ENCODE assay signal across 20 cellular contexts in the genomic region with DNA sequence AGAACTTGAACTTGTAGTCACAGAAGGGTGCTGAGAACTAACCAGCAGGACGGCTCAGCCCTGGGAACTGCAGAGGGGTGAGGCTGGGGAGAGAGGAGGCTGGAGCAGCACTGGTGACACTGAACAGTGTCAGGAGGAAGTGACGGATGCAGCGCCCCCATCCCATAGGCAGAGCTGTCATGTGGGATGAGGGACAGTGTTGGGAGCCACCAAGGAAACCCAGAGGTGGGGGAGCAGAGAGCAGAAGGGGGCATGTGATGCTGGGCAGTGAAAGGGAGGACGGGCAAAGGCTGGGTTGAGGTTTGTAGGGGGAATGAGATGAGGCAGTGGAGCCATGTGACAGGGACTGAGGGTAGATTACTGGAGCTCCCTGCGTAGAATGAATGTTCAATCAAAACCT. TPM values are rescaled to one million over a fixed set of nuclear protein-coding genes. Genes with fewer than 3 reads are reported as not detected.
A peak's percentile ranks its signal among the peaks of the same experiment; 100 is the strongest.
DNase-seq lines count a peak whose midpoint lies in the region; ATAC-seq, FAIRE-seq and TF ChIP-seq lines count a peak whose summit lies in the region.
"Had no signal": no experiment of that assay in that cellular context is flagged by ENCODE, and none has a peak within 500 bp of the region (broad histone marks: within the 10 kb centered on the region; RNA-seq: fewer than 3 reads in every experiment).

No MANE protein-coding gene starts in this region.

- H3K9ac ChIP-seq in SK-N-SH: no peak overlapping the region

- H3K36me3 Mint-ChIP-seq in activated CD8-positive, alpha-beta T cell treated with anti-CD3 and anti-CD28 coated beads for 36 hours (ENCODE audit: low read depth): no peaks in the 10 kb centered on the region
- no peaks in the 10 kb centered on the region for H3K36me3 Mint-ChIP-seq in activated CD8-positive, alpha-beta T cell treated with anti-CD3 and anti-CD28 coated beads, Interleukin-2, amount 10 ng/mL, durations not matched to agents 7 days and 5 days (ENCODE audit: low read depth)
- H3K36me3 Mint-ChIP-seq in stimulated activated memory B cell treated with anti-CD40 and anti-IgM and Interleukin-4, amounts not matched to agents 10 μg/mL and 1 μg/mL and 100 μg/mL, for 72 hours: peaks cover 71% of the 10 kb centered on the region
- H3K36me3 Mint-ChIP-seq in activated CD4-positive, alpha-beta T cell treated with anti-CD3 and anti-CD28 coated beads, Interleukin-2, amount 10 ng/mL, durations not matched to agents 7 days and 5 days (ENCODE audit: low read depth): no peaks in the 10 kb centered on the region

- peaks cover 56% of the 10 kb centered on the region for H3K4me1 Mint-ChIP-seq in activated CD8-positive, alpha-beta T cell treated with anti-CD3 and anti-CD28 coated beads for 36 hours (ENCODE audit: low read depth)
- peaks cover 54% of the 10 kb centered on the region for H3K4me1 Mint-ChIP-seq in activated CD8-positive, alpha-beta T cell treated with anti-CD3 and anti-CD28 coated beads, Interleukin-2, amount 10 ng/mL, durations not matched to agents 7 days and 5 days (ENCODE audit: low read depth)
- H3K4me1 Mint-ChIP-seq in stimulated activated memory B cell treated with anti-CD40 and anti-IgM and Interleukin-4, amounts not matched to agents 10 μg/mL and 1 μg/mL and 100 μg/mL, for 72 hours: peaks cover 65% of the 10 kb centered on the region
- H3K4me1 Mint-ChIP-seq in activated CD4-positive, alpha-beta T cell treated with anti-CD3 and anti-CD28 coated beads, Interleukin-2, amount 10 ng/mL, durations not matched to agents 7 days and 5 days: peaks cover 46% of the 10 kb centered on the region

- H3K4me2 ChIP-seq in SK-N-SH: no peak overlapping the region

- DNase-seq in activated CD8-positive, alpha-beta T cell treated with anti-CD3 and anti-CD28 coated beads for 36 hours: no peak
- no peak for DNase-seq in activated CD8-positive, alpha-beta T cell treated with anti-CD3 and anti-CD28 coated beads, Interleukin-2, amount 10 ng/mL, durations not matched to agents 7 days and 5 days
- no peak for DNase-seq in GM19239 (ENCODE audit: insufficient read length, low spot score)
- peak; percentile 86 for DNase-seq in esophagus muscularis mucosa (ENCODE audit: extremely low spot score)
- DNase-seq in SK-N-SH: no peak
- DNase-seq in activated CD4-positive, alpha-beta T cell treated with anti-CD3 and anti-CD28 coated beads, Interleukin-2, amount 10 ng/mL, durations not matched to agents 7 days and 5 days: no peak
- DNase-seq: activated CD4-positive, alpha-beta T cell treated with anti-CD3 and anti-CD28 coated beads, Interleukin-2, amount 50 U/mL, for 1 hour; amygdala; EL; gastrocnemius medialis; left lung; NCI-H187 treated with DMSO at 0.1 percent for 48 hours; NCI-H446 treated with DMSO at 0.1 percent for 48 hours; psoas muscle; Right ventricle myocardium superior had no signal

- no peak for ATAC-seq in activated CD8-positive, alpha-beta T cell treated with anti-CD3 and anti-CD28 coated beads for 36 hours
- ATAC-seq in activated CD8-positive, alpha-beta T cell treated with anti-CD3 and anti-CD28 coated beads, Interleukin-2, amount 10 ng/mL, durations not matched to agents 7 days and 5 days: no peak
- ATAC-seq in stimulated activated memory B cell treated with anti-CD40 and anti-IgM and Interleukin-4, amounts not matched to agents 10 μg/mL and 1 μg/mL and 100 μg/mL, for 72 hours: no peak
- ATAC-seq in HG03442 (IDR thresholded peaks at IDR 0.05; ENCODE audit: unreplicated experiment): no peak
- ATAC-seq: gastrocnemius medialis, left lung, psoas muscle had no signal

- H3K27me3 Mint-ChIP-seq in activated CD8-positive, alpha-beta T cell treated with anti-CD3 and anti-CD28 coated beads for 36 hours: no peaks in the 10 kb centered on the region
- H3K27me3 Mint-ChIP-seq in activated CD8-positive, alpha-beta T cell treated with anti-CD3 and anti-CD28 coated beads, Interleukin-2, amount 10 ng/mL, durations not matched to agents 7 days and 5 days (ENCODE audit: low read depth): peaks cover 2% of the 10 kb centered on the region
- H3K27me3 Mint-ChIP-seq in stimulated activated memory B cell treated with anti-CD40 and anti-IgM and Interleukin-4, amounts not matched to agents 10 μg/mL and 1 μg/mL and 100 μg/mL, for 72 hours: no peaks in the 10 kb centered on the region
- H3K27me3 Mint-ChIP-seq in activated CD4-positive, alpha-beta T cell treated with anti-CD3 and anti-CD28 coated beads, Interleukin-2, amount 10 ng/mL, durations not matched to agents 7 days and 5 days: peaks cover 5% of the 10 kb centered on the region

- no peaks in the 10 kb centered on the region for H3K9me2 ChIP-seq in SK-N-SH

- peak overlapping the region; percentile 51 for H3K4me3 Mint-ChIP-seq in activated CD8-positive, alpha-beta T cell treated with anti-CD3 and anti-CD28 coated beads for 36 hours
- H3K4me3 Mint-ChIP-seq in activated CD8-positive, alpha-beta T cell treated with anti-CD3 and anti-CD28 coated beads, Interleukin-2, amount 10 ng/mL, durations not matched to agents 7 days and 5 days: no peak overlapping the region
- peak overlapping the region; percentile 94 for H3K4me3 Mint-ChIP-seq in stimulated activated memory B cell treated with anti-CD40 and anti-IgM and Interleukin-4, amounts not matched to agents 10 μg/mL and 1 μg/mL and 100 μg/mL, for 72 hours
- no peak overlapping the region for H3K4me3 Mint-ChIP-seq in activated CD4-positive, alpha-beta T cell treated with anti-CD3 and anti-CD28 coated beads, Interleukin-2, amount 10 ng/mL, durations not matched to agents 7 days and 5 days

- TF ChIP-seq CTCF in activated CD8-positive, alpha-beta T cell treated with anti-CD3 and anti-CD28 coated beads for 36 hours (IDR thresholded peaks at IDR 0.05): no peak
- TF ChIP-seq CTCF in esophagus muscularis mucosa (IDR thresholded peaks at IDR 0.05) (no peak), SK-N-SH (IDR thresholded peaks at IDR 0.05) (no peak)

- H3K27ac ChIP-seq in esophagus muscularis mucosa (replicated peaks in 1 of 4): no peak overlapping the region
- H3K27ac ChIP-seq in SK-N-SH (ENCODE audit: low read depth in 2 of 2, low read length in 1 of 2): no peak overlapping the region
- H3K27ac ChIP-seq: gastrocnemius medialis, left lung, psoas muscle, vagina had no signal

- peaks cover 15 to 36% (median 32%) of the 10 kb centered on the region in 4 donors for H3K4me1 ChIP-seq in esophagus muscularis mucosa
- peaks cover 0 to 3% of the 10 kb centered on the region in 2 experiments; a peak in 1 of 4 replicates for H3K4me1 ChIP-seq in SK-N-SH (ENCODE audit: control insufficient read depth in 1 of 2, insufficient read depth in 2 of 2, low read depth in 1 of 2, low read length in 1 of 2)
- H3K4me1 ChIP-seq: psoas muscle had no signal

- TF ChIP-seq EP300 in esophagus muscularis mucosa (IDR thresholded peaks at IDR 0.05) (no peak), SK-N-SH (IDR thresholded peaks at IDR 0.05; ENCODE audit: borderline replicate concordance in 1 of 2, low read depth in 1 of 2, low read length in 1 of 2) (no peak)

- no peak overlapping the region for H2AFZ ChIP-seq in SK-N-SH (ENCODE audit: low read depth)

- H4K20me1 ChIP-seq in SK-N-SH (ENCODE audit: insufficient read depth): no peaks in the 10 kb centered on the region

- H3K4me3 ChIP-seq in esophagus muscularis mucosa: no peak overlapping the region
- no peak overlapping the region for H3K4me3 ChIP-seq in SK-N-SH (ENCODE audit: low read depth in 2 of 2, low read length in 1 of 2)
- H3K4me3 ChIP-seq: gastrocnemius medialis, psoas muscle, vagina had no signal

- no peaks in the 10 kb centered on the region for H3K27me3 ChIP-seq in esophagus muscularis mucosa
- H3K27me3 ChIP-seq in SK-N-SH (ENCODE audit: insufficient read depth): peaks cover 47% of the 10 kb centered on the region; the same call in 1 of the 2 replicates
- H3K27me3 ChIP-seq: left lung, vagina had no signal

- H3K27ac Mint-ChIP-seq in activated CD8-positive, alpha-beta T cell treated with anti-CD3 and anti-CD28 coated beads for 36 hours: peak overlapping the region; percentile 12
- H3K27ac Mint-ChIP-seq in activated CD8-positive, alpha-beta T cell treated with anti-CD3 and anti-CD28 coated beads, Interleukin-2, amount 10 ng/mL, durations not matched to agents 7 days and 5 days: no peak overlapping the region
- peak overlapping the region; percentile 92 for H3K27ac Mint-ChIP-seq in stimulated activated memory B cell treated with anti-CD40 and anti-IgM and Interleukin-4, amounts not matched to agents 10 μg/mL and 1 μg/mL and 100 μg/mL, for 72 hours
- H3K27ac Mint-ChIP-seq in activated CD4-positive, alpha-beta T cell treated with anti-CD3 and anti-CD28 coated beads, Interleukin-2, amount 10 ng/mL, durations not matched to agents 7 days and 5 days: no peak overlapping the region

- H3K79me2 ChIP-seq in SK-N-SH (ENCODE audit: insufficient read depth): no peaks in the 10 kb centered on the region

- no peak for TF ChIP-seq RAD21 in SK-N-SH (IDR thresholded peaks at IDR 0.05; ENCODE audit: low read length)

- H3F3A ChIP-seq in SK-N-SH (replicated peaks; ENCODE audit: insufficient read depth): no peaks in the 10 kb centered on the region

- H3K9me3 Mint-ChIP-seq in activated CD8-positive, alpha-beta T cell treated with anti-CD3 and anti-CD28 coated beads for 36 hours: no peaks in the 10 kb centered on the region
- H3K9me3 Mint-ChIP-seq in activated CD8-positive, alpha-beta T cell treated with anti-CD3 and anti-CD28 coated beads, Interleukin-2, amount 10 ng/mL, durations not matched to agents 7 days and 5 days (ENCODE audit: insufficient read depth): no peaks in the 10 kb centered on the region
- H3K9me3 Mint-ChIP-seq in stimulated activated memory B cell treated with anti-CD40 and anti-IgM and Interleukin-4, amounts not matched to agents 10 μg/mL and 1 μg/mL and 100 μg/mL, for 72 hours: no peaks in the 10 kb centered on the region
- H3K9me3 Mint-ChIP-seq in activated CD4-positive, alpha-beta T cell treated with anti-CD3 and anti-CD28 coated beads, Interleukin-2, amount 10 ng/mL, durations not matched to agents 7 days and 5 days: no peaks in the 10 kb centered on the region

- POLR2A ChIA-PET in activated CD8-positive, alpha-beta T cell treated with anti-CD3 and anti-CD28 coated beads for 36 hours (lab: Charles Lee): interaction anchor here (1.4 kb wide), 1 partner anchor 106 kb away, joined by 5 read pairs; no protein-coding TSS in a partner anchor
- POLR2A ChIA-PET in activated CD8-positive, alpha-beta T cell treated with anti-CD3 and anti-CD28 coated beads, Interleukin-2, amount 10 ng/mL, durations not matched to agents 7 days and 5 days (lab: Charles Lee): interaction anchor here (1.8 kb wide), 1 partner anchor 106 kb away, joined by 6 read pairs; no protein-coding TSS in a partner anchor
- POLR2A ChIA-PET in SK-N-SH (lab: Yijun Ruan, JAX): no interaction called here
- POLR2A ChIA-PET in activated CD4-positive, alpha-beta T cell treated with anti-CD3 and anti-CD28 coated beads, Interleukin-2, amount 10 ng/mL, durations not matched to agents 7 days and 5 days (lab: Charles Lee): no interaction called here

- WGBS in esophagus muscularis mucosa: 50% methylated on average over 5 of the region's 5 CpGs
- 4% methylated on average over 5 of the region's 5 CpGs for WGBS in SK-N-SH (ENCODE audit: low lambda C conversion rate)

- peak; percentile 86 for FAIRE-seq in GM19239 (lab: Jason Lieb, UNC)
- FAIRE-seq: A204.1, endothelial cell of umbilical vein had no signal

- intact Hi-C loops in activated CD8-positive, alpha-beta T cell treated with anti-CD3 and anti-CD28 coated beads for 36 hours (cut with micrococcal nuclease): loop anchor here (5.0 kb wide), 2 partner anchors 61 to 76 kb away; no protein-coding TSS in a partner anchor
- intact Hi-C loops in esophagus muscularis mucosa (cut with DNase I): no loop called here

- no peaks in the 10 kb centered on the region for H3K9me3 ChIP-seq in esophagus muscularis mucosa
- no peaks in the 10 kb centered on the region for H3K9me3 ChIP-seq in SK-N-SH
- H3K9me3 ChIP-seq: gastrocnemius medialis, left lung, psoas muscle, vagina had no signal

- CTCF ChIA-PET in activated CD8-positive, alpha-beta T cell treated with anti-CD3 and anti-CD28 coated beads for 36 hours (lab: Charles Lee): interaction anchor here (1.1 to 1.2 kb wide), 2 partner anchors 63 to 92 kb away, joined by 3 read pairs; no protein-coding TSS in a partner anchor
- CTCF ChIA-PET in activated CD8-positive, alpha-beta T cell treated with anti-CD3 and anti-CD28 coated beads, Interleukin-2, amount 10 ng/mL, durations not matched to agents 7 days and 5 days (lab: Charles Lee): no interaction called here
- CTCF ChIA-PET in SK-N-SH (lab: Yijun Ruan, JAX): no interaction called here
- CTCF ChIA-PET in activated CD4-positive, alpha-beta T cell treated with anti-CD3 and anti-CD28 coated beads, Interleukin-2, amount 10 ng/mL, durations not matched to agents 7 days and 5 days (lab: Charles Lee): interaction anchor here (1.1 kb wide), 1 partner anchor 37 kb away, joined by 3 read pairs; no protein-coding TSS in a partner anchor

- TF ChIP-seq POLR2A in esophagus muscularis mucosa (IDR thresholded peaks at IDR 0.05; ENCODE audit: low read depth): no peak

- H3K36me3 ChIP-seq in esophagus muscularis mucosa (no peaks in the 10 kb centered on the region), SK-N-SH (replicated peaks in 1 of 2; ENCODE audit: control insufficient read depth in 1 of 2, insufficient read depth in 2 of 2, low read length in 1 of 2) (no peaks in the 10 kb centered on the region)
- H3K36me3 ChIP-seq: gastrocnemius medialis, left lung, vagina had no signal

RNA-seq across cellular contexts. Expression of gene HLA-DPB1, which starts 2.1 kb away (rescaled TPM):
- total RNA-seq in activated CD8-positive, alpha-beta T cell treated with anti-CD3 and anti-CD28 coated beads for 36 hours: 10 to 100 TPM; 12.3 to 14.8 TPM
- total RNA-seq in activated CD8-positive, alpha-beta T cell treated with anti-CD3 and anti-CD28 coated beads, Interleukin-2, amount 10 ng/mL, durations not matched to agents 7 days and 5 days: 10 to 100 TPM; 21.0 to 22.8 TPM
- 10 to 100 TPM; 38.6 to 95.8 (median 61.7) TPM for total RNA-seq in esophagus muscularis mucosa
- 1.0 and 2.0 TPM in 2 replicates for polyA plus RNA-seq in SK-N-SH (2012; rRNA removed)
- polyA plus RNA-seq in SK-N-SH (2012; cell fraction: cytosol; rRNA removed): 0.67 and 1.3 TPM in 2 replicates
- 0.45 and 1.1 TPM in 2 replicates for polyA plus RNA-seq in SK-N-SH (2012; cell fraction: nucleus; rRNA removed)
- total RNA-seq in activated CD4-positive, alpha-beta T cell treated with anti-CD3 and anti-CD28 coated beads, Interleukin-2, amount 10 ng/mL, durations not matched to agents 7 days and 5 days: 10 to 100 TPM; 24.7 to 26.2 TPM

RNA-seq across cellular contexts. Expression of gene HLA-DPA1, which starts 4.5 kb away (rescaled TPM):
- 10 to 100 TPM; 27.6 to 27.9 TPM for total RNA-seq in activated CD8-positive, alpha-beta T cell treated with anti-CD3 and anti-CD28 coated beads for 36 hours
- total RNA-seq in activated CD8-positive, alpha-beta T cell treated with anti-CD3 and anti-CD28 coated beads, Interleukin-2, amount 10 ng/mL, durations not matched to agents 7 days and 5 days: 10 to 100 TPM; 39.1 to 40.0 TPM
- 10 to 100 TPM; 28.5 to 91.3 (median 65.9) TPM for total RNA-seq in esophagus muscularis mucosa
- 1.6 and 1.9 TPM in 2 replicates for polyA plus RNA-seq in SK-N-SH (2012; rRNA removed)
- polyA plus RNA-seq in SK-N-SH (2012; cell fraction: cytosol; rRNA removed): 1.1 and 1.2 TPM in 2 replicates
- 0.36 and 1.1 TPM in 2 replicates for polyA plus RNA-seq in SK-N-SH (2012; cell fraction: nucleus; rRNA removed)
- 10 to 100 TPM; 26.2 to 29.6 TPM for total RNA-seq in activated CD4-positive, alpha-beta T cell treated with anti-CD3 and anti-CD28 coated beads, Interleukin-2, amount 10 ng/mL, durations not matched to agents 7 days and 5 days
- total RNA-seq: endothelial cell of umbilical vein had no signal

Comparison
In these comparisons a context has a peak if more than half of its experiments do, and no peak if none do; other contexts are left out.
1. H3K27ac Mint-ChIP-seq: peak in activated CD8-positive, alpha-beta T cell treated with anti-CD3 and anti-CD28 coated beads for 36 hours (single experiment) and stimulated activated memory B cell treated with anti-CD40 and anti-IgM and Interleukin-4, amounts not matched to agents 10 μg/mL and 1 μg/mL and 100 μg/mL, for 72 hours (single experiment); none in activated CD8-positive, alpha-beta T cell treated with anti-CD3 and anti-CD28 coated beads, Interleukin-2, amount 10 ng/mL, durations not matched to agents 7 days and 5 days (single experiment) and activated CD4-positive, alpha-beta T cell treated with anti-CD3 and anti-CD28 coated beads, Interleukin-2, amount 10 ng/mL, durations not matched to agents 7 days and 5 days (single experiment).
2. H3K4me3 Mint-ChIP-seq: peak in activated CD8-positive, alpha-beta T cell treated with anti-CD3 and anti-CD28 coated beads for 36 hours (single experiment) and stimulated activated memory B cell treated with anti-CD40 and anti-IgM and Interleukin-4, amounts not matched to agents 10 μg/mL and 1 μg/mL and 100 μg/mL, for 72 hours (single experiment); none in activated CD8-positive, alpha-beta T cell treated with anti-CD3 and anti-CD28 coated beads, Interleukin-2, amount 10 ng/mL, durations not matched to agents 7 days and 5 days (single experiment) and activated CD4-positive, alpha-beta T cell treated with anti-CD3 and anti-CD28 coated beads, Interleukin-2, amount 10 ng/mL, durations not matched to agents 7 days and 5 days (single experiment).
3. CTCF ChIA-PET loops: an anchor here in activated CD8-positive, alpha-beta T cell treated with anti-CD3 and anti-CD28 coated beads for 36 hours (1.1 to 1.2 kb wide) and activated CD4-positive, alpha-beta T cell treated with anti-CD3 and anti-CD28 coated beads, Interleukin-2, amount 10 ng/mL, durations not matched to agents 7 days and 5 days (1.1 kb wide); none called in activated CD8-positive, alpha-beta T cell treated with anti-CD3 and anti-CD28 coated beads, Interleukin-2, amount 10 ng/mL, durations not matched to agents 7 days and 5 days and SK-N-SH.
4. POLR2A ChIA-PET loops: an anchor here in activated CD8-positive, alpha-beta T cell treated with anti-CD3 and anti-CD28 coated beads for 36 hours (1.4 kb wide) and activated CD8-positive, alpha-beta T cell treated with anti-CD3 and anti-CD28 coated beads, Interleukin-2, amount 10 ng/mL, durations not matched to agents 7 days and 5 days (1.8 kb wide); none called in SK-N-SH and activated CD4-positive, alpha-beta T cell treated with anti-CD3 and anti-CD28 coated beads, Interleukin-2, amount 10 ng/mL, durations not matched to agents 7 days and 5 days.